16 cellular contexts compared by ENCODE assay signal in the genomic region with DNA sequence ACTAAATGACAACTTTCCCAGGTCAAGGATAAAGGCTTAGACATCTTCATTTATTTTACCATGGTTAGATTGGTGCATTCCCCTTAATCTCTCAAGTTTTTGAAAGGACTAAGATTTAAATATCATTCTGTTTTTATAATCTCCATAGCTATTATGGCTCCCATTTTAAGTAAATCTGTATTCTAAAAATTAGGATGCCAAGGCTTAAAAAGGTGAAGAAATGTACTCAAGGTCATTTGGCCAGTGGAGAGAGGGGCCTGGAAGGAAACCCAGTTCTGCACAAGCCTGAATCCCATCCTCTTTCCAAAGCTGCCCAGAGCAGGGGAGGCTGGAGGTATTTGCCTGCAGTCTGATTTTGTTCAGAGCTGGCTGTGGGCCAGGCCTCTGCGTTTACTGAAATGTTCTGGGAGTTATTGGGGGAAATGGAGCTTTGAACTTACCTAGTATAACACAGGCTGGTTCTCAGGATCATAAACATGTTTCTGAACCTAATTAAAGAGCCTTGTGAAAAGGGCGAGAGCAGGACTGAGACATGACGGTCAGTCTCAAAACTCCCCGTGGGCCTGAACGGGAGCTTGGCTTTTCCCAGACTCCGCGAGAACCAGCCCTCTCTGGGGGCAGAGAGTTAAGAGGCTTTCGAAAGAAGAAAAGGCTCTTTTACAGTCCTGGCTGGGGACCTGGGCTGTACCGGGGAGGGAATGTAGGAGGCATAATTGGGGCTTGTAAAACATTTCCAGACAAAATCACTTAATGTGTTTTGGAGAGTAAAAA.
A peak's percentile ranks its signal among the peaks of the same experiment; 100 is the strongest.
DNase-seq lines count a peak whose midpoint lies in the region; ATAC-seq and TF ChIP-seq lines count a peak whose summit lies in the region.
"Had no signal": no experiment of that assay in that cellular context is flagged by ENCODE, and none has a peak within 500 bp of the region (broad histone marks: within the 10 kb centered on the region; RNA-seq: fewer than 3 reads in every experiment).

No MANE protein-coding gene starts in this region.

- H3K27ac Mint-ChIP-seq in neural progenitor cell = peak overlapping the region; percentile 96
- H3K27ac Mint-ChIP-seq: activated CD4-positive, alpha-beta memory T cell treated with anti-CD3 and anti-CD28 coated beads for 36 hours; activated T-helper 1 cell treated with anti-CD3 and anti-CD28 coated beads, Interleukin-12 subunit alpha, Interleukin-12 subunit beta, Interleukin-2, Interleukin-4 antibody, amounts not matched to agents 30 ng/mL and 10 ng/mL and 1 ng/mL, durations not matched to agents 14 hours and 24 hours and 36 hours had no signal

- peaks cover 3% of the 10 kb centered on the region for H3K36me3 Mint-ChIP-seq in neural progenitor cell
- H3K36me3 Mint-ChIP-seq: activated CD4-positive, alpha-beta memory T cell treated with anti-CD3 and anti-CD28 coated beads for 36 hours had no signal

- no peaks in the 10 kb centered on the region for H3K27me3 ChIP-seq in neural progenitor cell

- H3K4me2 ChIP-seq in neural progenitor cell = peak overlapping the region; percentile 52

- H3K9ac ChIP-seq in neural progenitor cell = no peak overlapping the region

- TF ChIP-seq CTCF in fibroblast of villous mesenchyme (IDR thresholded peaks at IDR 0.05; ENCODE audit: insufficient read depth, low read depth, low read length) = no peak
- TF ChIP-seq CTCF in neural progenitor cell (IDR thresholded peaks at IDR 0.05) = no peak

- H3K27ac ChIP-seq in neural progenitor cell = no peak overlapping the region
- H3K27ac ChIP-seq: HL-60 had no signal

- H3F3A ChIP-seq in neural progenitor cell (ENCODE audit: low read depth) = peaks cover 14% of the 10 kb centered on the region

- H3K4me3 Mint-ChIP-seq in neural progenitor cell = peak overlapping the region; percentile 60
- H3K4me3 Mint-ChIP-seq: activated CD4-positive, alpha-beta memory T cell treated with anti-CD3 and anti-CD28 coated beads for 36 hours; activated T-helper 1 cell treated with anti-CD3 and anti-CD28 coated beads, Interleukin-12 subunit alpha, Interleukin-12 subunit beta, Interleukin-2, Interleukin-4 antibody, amounts not matched to agents 30 ng/mL and 10 ng/mL and 1 ng/mL, durations not matched to agents 14 hours and 24 hours and 36 hours had no signal

- H3K4me1 Mint-ChIP-seq in neural progenitor cell = peaks cover 44% of the 10 kb centered on the region

- H3K9me3 ChIP-seq in neural progenitor cell (ENCODE audit: low read depth) = peaks cover 3% of the 10 kb centered on the region

- ATAC-seq in GM21390 (IDR thresholded peaks at IDR 0.05; ENCODE audit: unreplicated experiment) (no peak), HG02970 (IDR thresholded peaks at IDR 0.05; ENCODE audit: low FRiP score, unreplicated experiment) (no peak)

- peak overlapping the region; percentile 94 for H2AFZ ChIP-seq in neural progenitor cell (replicated peaks)

- H3K4me3 ChIP-seq in fibroblast of villous mesenchyme (ENCODE audit: low read depth, low read length) (no peak overlapping the region), neural progenitor cell (no peak overlapping the region)

- H3K9me3 Mint-ChIP-seq in neural progenitor cell = peaks cover 24% of the 10 kb centered on the region

- H4K20me1 ChIP-seq in neural progenitor cell (ENCODE audit: low read depth) = no peaks in the 10 kb centered on the region

- no peaks in the 10 kb centered on the region for H3K36me3 ChIP-seq in neural progenitor cell

- peaks cover 19% of the 10 kb centered on the region for H3K27me3 Mint-ChIP-seq in neural progenitor cell (ENCODE audit: insufficient read depth, low read depth)

- peaks cover 27% of the 10 kb centered on the region for H3K4me1 ChIP-seq in neural progenitor cell

- peak; percentile 48 for DNase-seq in D341Med (ENCODE audit: low spot score)
- peak; percentile 25 for DNase-seq in NCI-H2227 (lab: John Stamatoyannopoulos, UW; ENCODE audit: unreplicated experiment)
- DNase-seq in fibroblast of villous mesenchyme (ENCODE audit: low read depth) = peak; percentile 8
- peak; percentile 74 for DNase-seq in neural progenitor cell (ENCODE audit: low spot score)
- DNase-seq in NOMO-1 (lab: John Stamatoyannopoulos, UW; ENCODE audit: unreplicated experiment in 2 of 2) = no peak
- DNase-seq in mucosa of gallbladder (ENCODE audit: low spot score) = no peak
- DNase-seq: activated CD4-positive, alpha-beta memory T cell treated with anti-CD3 and anti-CD28 coated beads for 36 hours; Calu3; Karpas-422; NCI-H1417 treated with DMSO at 0.1 percent for 48 hours; NCI-H446; stimulated activated CD4-positive, alpha-beta T cell treated with anti-CD3 and anti-CD28 coated beads, Interleukin-1b, Interleukin-23, amount 100 ng/mL, for 48 hours had no signal

- no peaks in the 10 kb centered on the region for H3K79me2 ChIP-seq in neural progenitor cell (ENCODE audit: low read depth)

Comparison
In these comparisons a context has a peak if more than half of its experiments do, and no peak if none do; other contexts are left out.
1. DNase-seq: peak in D341Med (single experiment), NCI-H2227 (single experiment), fibroblast of villous mesenchyme (single experiment) and neural progenitor cell (single experiment); none in NOMO-1 (0 of 2) and mucosa of gallbladder (single experiment).